Comparison of ENCODE assay signal across 17 cellular contexts in the genomic region with DNA sequence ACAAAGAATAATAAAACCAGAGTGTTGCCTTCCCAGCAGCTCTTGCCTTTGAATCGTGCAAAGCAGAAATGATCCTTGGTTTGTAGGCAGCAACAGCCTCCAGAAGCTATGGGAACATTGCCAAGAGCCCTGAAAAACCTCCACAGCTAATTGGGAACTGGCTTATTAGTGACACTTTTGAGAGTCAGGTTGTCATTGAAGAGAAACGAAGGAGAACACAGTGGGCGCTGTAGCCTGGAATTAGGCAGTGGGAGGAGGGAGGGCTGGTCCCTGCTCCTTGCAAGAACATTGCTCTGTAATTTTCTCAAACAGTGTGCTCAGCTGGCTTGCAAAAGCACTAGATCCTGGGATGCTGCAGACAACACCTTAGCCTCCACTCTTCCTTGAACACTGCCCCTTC.
A peak's percentile ranks its signal among the peaks of the same experiment; 100 is the strongest.
DNase-seq lines count a peak whose midpoint lies in the region; ATAC-seq and TF ChIP-seq lines count a peak whose summit lies in the region.
"Had no signal": no experiment of that assay in that cellular context is flagged by ENCODE, and none has a peak within 500 bp of the region (broad histone marks: within the 10 kb centered on the region; RNA-seq: fewer than 3 reads in every experiment).

No MANE protein-coding gene starts in this region.

- H4K20me1 ChIP-seq in HCT116 (ENCODE audit: insufficient read depth) (no peaks in the 10 kb centered on the region), Karpas-422 (ENCODE audit: insufficient read depth, low read depth, low read length) (no peaks in the 10 kb centered on the region)

- no peak for TF ChIP-seq POLR2A in HCT116 (IDR thresholded peaks at IDR 0.05; ENCODE audit: borderline replicate concordance, extremely low read depth, insufficient read depth, insufficient read length)
- TF ChIP-seq POLR2A in upper lobe of left lung (IDR thresholded peaks at IDR 0.05) = no peak

- H2AFZ ChIP-seq in HCT116 (ENCODE audit: low read depth, low read length, poor library complexity, severe bottlenecking) = peak overlapping the region; percentile 14
- peak overlapping the region; percentile 46 for H2AFZ ChIP-seq in parathyroid adenoma
- no peak overlapping the region for H2AFZ ChIP-seq in Karpas-422 (ENCODE audit: low read length)

- POLR2A ChIA-PET in HCT116 (lab: Charles Lee) = no interaction called here

- H3K4me3 ChIP-seq in HCT116 (replicated peaks in 1 of 2; ENCODE audit: low read depth in 1 of 2, low read length in 2 of 2) (no peak overlapping the region), parathyroid adenoma (ENCODE audit: low read depth, low read length) (no peak overlapping the region), upper lobe of left lung (no peak overlapping the region), Karpas-422 (ENCODE audit: low read length) (no peak overlapping the region)
- H3K4me3 ChIP-seq: mucosa of descending colon had no signal

- H3K4me2 ChIP-seq in HCT116 (ENCODE audit: low read length) = no peak overlapping the region
- H3K4me2 ChIP-seq in parathyroid adenoma (ENCODE audit: low read length) = no peak overlapping the region
- H3K4me2 ChIP-seq in Karpas-422 (ENCODE audit: low read depth, low read length, poor library complexity, severe bottlenecking) = no peak overlapping the region

- CTCF ChIA-PET in HCT116 (lab: Charles Lee) = interaction anchor here (0.6 to 1.4 kb wide), 3 partner anchors 8 to 75 kb away, joined by 3 to 6 read pairs (median 4); no protein-coding TSS in a partner anchor

- RAD21 ChIA-PET in HCT116 (lab: Charles Lee; ENCODE audit: low non-redundant PET in 1 of 2, low total read pairs in 2 of 2, uncharacterized antibody in 2 of 2, unreplicated experiment in 2 of 2) = no interaction called here

- intact Hi-C loops in HCT116 (cut with micrococcal nuclease) = loop anchor here (10.0 kb wide), 1 partner anchor 315 kb away; no protein-coding TSS in a partner anchor

- DNase-seq in HCT116 (ENCODE audit: low read depth, low spot score) (no peak), NCI-H1694 treated with DMSO at 0.1 percent for 48 hours (lab: John Stamatoyannopoulos, UW) (peak; percentile 20), caudate nucleus (lab: John Stamatoyannopoulos, UW) (peak in 53 of 61 donors; percentile 14 to 97 (median 70)), upper lobe of left lung (no peak), Karpas-422 (no peak)
- DNase-seq: activated CD4-positive, alpha-beta T cell treated with anti-CD3 and anti-CD28 coated beads, Interleukin-2, amount 50 U/mL, for 4 hours; activated gamma-delta T cell treated with Interleukin-2 at 50 U/mL for 16 hours; aorta; cortex of kidney; left cardiac atrium; mucosa of descending colon; NCI-H345; Right ventricle myocardium superior; stimulated activated naive CD4-positive, alpha-beta T cell had no signal

- H3K27me3 ChIP-seq in HCT116 (ENCODE audit: insufficient read depth, low read length) = no peaks in the 10 kb centered on the region
- no peaks in the 10 kb centered on the region for H3K27me3 ChIP-seq in parathyroid adenoma (ENCODE audit: control insufficient read depth, insufficient read depth, low read length)
- no peaks in the 10 kb centered on the region for H3K27me3 ChIP-seq in upper lobe of left lung
- no peaks in the 10 kb centered on the region for H3K27me3 ChIP-seq in Karpas-422 (ENCODE audit: low read length)

- WGBS in upper lobe of left lung, 2 donors = 68 to 72% methylated on average over 3 of the region's 3 CpGs

- H3K9me2 ChIP-seq in HCT116 (ENCODE audit: insufficient read depth) (no peaks in the 10 kb centered on the region), Karpas-422 (replicated peaks; ENCODE audit: insufficient read depth, low read length) (peaks cover 6% of the 10 kb centered on the region; the same call in 1 of the 2 replicates)

- H3K27ac ChIP-seq in HCT116 (ENCODE audit: low read depth, low read length) = no peak overlapping the region
- peak overlapping the region; percentile 88 for H3K27ac ChIP-seq in caudate nucleus (ENCODE audit: low read depth, low read length)
- H3K27ac ChIP-seq in parathyroid adenoma = no peak overlapping the region
- no peak overlapping the region for H3K27ac ChIP-seq in upper lobe of left lung
- H3K27ac ChIP-seq in Karpas-422 (ENCODE audit: low read length) = no peak overlapping the region

- no peaks in the 10 kb centered on the region for H3K79me2 ChIP-seq in HCT116 (ENCODE audit: insufficient read depth, low read length)
- H3K79me2 ChIP-seq in parathyroid adenoma = no peaks in the 10 kb centered on the region
- no peaks in the 10 kb centered on the region for H3K79me2 ChIP-seq in Karpas-422 (ENCODE audit: low read length)

- no peak for ATAC-seq in HCT116
- ATAC-seq in upper lobe of left lung (ENCODE audit: low FRiP score in 2 of 2) = no peak
- no peak for ATAC-seq in GM21390 (IDR thresholded peaks at IDR 0.05; ENCODE audit: unreplicated experiment)
- ATAC-seq: left cardiac atrium, sciatic nerve had no signal

- H3K9ac ChIP-seq in HCT116 (ENCODE audit: low read length) (no peak overlapping the region), parathyroid adenoma (no peak overlapping the region), Karpas-422 (ENCODE audit: low read length) (no peak overlapping the region)

- peaks cover 0 to 5% of the 10 kb centered on the region in 2 experiments; a peak in 2 of 4 replicates for H3K4me1 ChIP-seq in HCT116 (ENCODE audit: control insufficient read depth in 1 of 2, insufficient read depth in 2 of 2, low read length in 2 of 2)
- peaks cover 6% of the 10 kb centered on the region for H3K4me1 ChIP-seq in parathyroid adenoma
- no peaks in the 10 kb centered on the region for H3K4me1 ChIP-seq in upper lobe of left lung
- no peaks in the 10 kb centered on the region for H3K4me1 ChIP-seq in Karpas-422 (ENCODE audit: low read length)

- H3K9me3 ChIP-seq in HCT116 (ENCODE audit: control insufficient read depth in 1 of 2, insufficient read depth in 1 of 2, low read depth in 1 of 2, low read length in 2 of 2) = no peaks in the 10 kb centered on the region
- H3K9me3 ChIP-seq in parathyroid adenoma (ENCODE audit: control insufficient read depth, low read length) = no peaks in the 10 kb centered on the region
- no peaks in the 10 kb centered on the region for H3K9me3 ChIP-seq in upper lobe of left lung
- no peaks in the 10 kb centered on the region for H3K9me3 ChIP-seq in Karpas-422 (ENCODE audit: low read length)
- H3K9me3 ChIP-seq: mucosa of descending colon had no signal

- no peak for TF ChIP-seq RAD21 in HCT116 (IDR thresholded peaks at IDR 0.05; ENCODE audit: low read depth)

- no TSS peak for BruUV-seq in HCT116 (replicated peaks; lab: Mats Ljungman, UMichigan)

- TF ChIP-seq EP300 in upper lobe of left lung (IDR thresholded peaks at IDR 0.05) = no peak

- TF ChIP-seq CTCF in HCT116 (IDR thresholded peaks at IDR 0.05 in 2 of 3, conservative IDR thresholded peaks at IDR 0.05 in 1 of 3; ENCODE audit: borderline replicate concordance in 1 of 3, insufficient read depth in 1 of 3, low read depth in 2 of 3, low read length in 2 of 3) = no peak
- no peak for TF ChIP-seq CTCF in parathyroid adenoma (IDR thresholded peaks at IDR 0.05)
- TF ChIP-seq CTCF in upper lobe of left lung (IDR thresholded peaks at IDR 0.05) = no peak

- no peaks in the 10 kb centered on the region for H3K36me3 ChIP-seq in HCT116 (ENCODE audit: control insufficient read depth in 1 of 2, insufficient read depth in 2 of 2, low read length in 2 of 2)
- no peaks in the 10 kb centered on the region for H3K36me3 ChIP-seq in parathyroid adenoma (ENCODE audit: control insufficient read depth, insufficient read depth, low read length)
- H3K36me3 ChIP-seq in upper lobe of left lung = no peaks in the 10 kb centered on the region
- no peaks in the 10 kb centered on the region for H3K36me3 ChIP-seq in Karpas-422 (ENCODE audit: insufficient read depth, low read length)

TF ChIP-seq in HCT116, 20 proteins besides CTCF, POLR2A, EP300 and RAD21 (continues in another document):
- TF ChIP-seq CEBPB (IDR thresholded peaks at IDR 0.05; ENCODE audit: low read depth) (no peak), FOSL1 (IDR thresholded peaks at IDR 0.05; ENCODE audit: low read depth) (no peak), JUND (IDR thresholded peaks at IDR 0.05) (no peak), TCF7L2 (IDR thresholded peaks at IDR 0.05; ENCODE audit: borderline replicate concordance, extremely low read depth, insufficient read depth, insufficient read length) (no peak), CBX3 (IDR thresholded peaks at IDR 0.05; ENCODE audit: low read depth) (no peak), SRF (IDR thresholded peaks at IDR 0.05; ENCODE audit: low read depth) (no peak), POLR2AphosphoS5 (IDR thresholded peaks at IDR 0.05; ENCODE audit: low read depth, low read length) (no peak), ELF1 (IDR thresholded peaks at IDR 0.05; ENCODE audit: borderline replicate concordance, low read depth) (no peak), YY1 (IDR thresholded peaks at IDR 0.05; ENCODE audit: extremely low read depth, insufficient replicate concordance, low read depth, low read length) (no peak), ZNF274 (IDR thresholded peaks at IDR 0.05; ENCODE audit: low read depth, low read length) (no peak), EZH2 (IDR thresholded peaks at IDR 0.05) (no peak), EZH2phosphoT487 (IDR thresholded peaks at IDR 0.05; ENCODE audit: borderline replicate concordance) (no peak)
- TF ChIP-seq, protein P1, sequence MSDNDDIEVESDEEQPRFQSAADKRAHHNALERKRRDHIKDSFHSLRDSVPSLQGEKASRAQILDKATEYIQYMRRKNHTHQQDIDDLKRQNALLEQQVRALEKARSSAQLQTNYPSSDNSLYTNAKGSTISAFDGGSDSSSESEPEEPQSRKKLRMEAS (IDR thresholded peaks at IDR 0.05) = no peak
- TF ChIP-seq, protein P2, sequence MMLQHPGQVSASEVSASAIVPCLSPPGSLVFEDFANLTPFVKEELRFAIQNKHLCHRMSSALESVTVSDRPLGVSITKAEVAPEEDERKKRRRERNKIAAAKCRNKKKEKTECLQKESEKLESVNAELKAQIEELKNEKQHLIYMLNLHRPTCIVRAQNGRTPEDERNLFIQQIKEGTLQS (IDR thresholded peaks at IDR 0.05) = no peak

Comparison
In these comparisons a context has a peak if more than half of its experiments do, and no peak if none do; other contexts are left out.
1. DNase-seq: peak in NCI-H1694 treated with DMSO at 0.1 percent for 48 hours (single experiment) and caudate nucleus (53 of 61); none in HCT116 (single experiment), upper lobe of left lung (0 of 2) and Karpas-422 (single experiment).